15 cellular contexts compared by ENCODE assay signal in genomic region chr11:19234428-19234827, GRCh38. TPM values are rescaled to one million over a fixed set of nuclear protein-coding genes. Genes with fewer than 3 reads are reported as not detected.
DNase-seq lines count a peak whose midpoint lies in the region; ATAC-seq, FAIRE-seq and TF ChIP-seq lines count a peak whose summit lies in the region.
"Had no signal": no experiment of that assay in that cellular context is flagged by ENCODE, and none has a peak within 500 bp of the region (broad histone marks: within the 10 kb centered on the region; RNA-seq: fewer than 3 reads in every experiment).

No MANE protein-coding gene starts in this region.

- TF ChIP-seq EP300 in K562 (IDR thresholded peaks at IDR 0.05; ENCODE audit: low read length), result no peak

- H3K9me3 Mint-ChIP-seq in nephron (no peaks in the 10 kb centered on the region), type B pancreatic cell (no peaks in the 10 kb centered on the region), nephron progenitor cell (no peaks in the 10 kb centered on the region)
- H3K9me3 Mint-ChIP-seq: CD8-positive, alpha-beta memory T cell had no signal

- CTCF ChIA-PET in K562 (lab: Yijun Ruan, JAX; ENCODE audit: low intra/inter-chr PET ratio), result no interaction called here

- 0 out of 2 replicates have a peak, but pooled peaks have one; percentile 38 for TF ChIP-seq POLR2A in K562 (conservative IDR thresholded peaks at IDR 0.05)

- H3K27ac ChIP-seq in cardiac muscle cell (peak overlapping the region; percentile 11), K562 (ENCODE audit: extremely low read depth, low read depth, low read length) (no peak overlapping the region)
- H3K27ac ChIP-seq: BLaER1 had no signal

- H3K27me3 Mint-ChIP-seq in nephron (ENCODE audit: low read depth) (no peaks in the 10 kb centered on the region), type B pancreatic cell (no peaks in the 10 kb centered on the region), nephron progenitor cell (ENCODE audit: low read depth, poor library complexity) (peaks cover 8% of the 10 kb centered on the region)

- H3K27me3 ChIP-seq in cardiac muscle cell, result no peaks in the 10 kb centered on the region
- no peaks in the 10 kb centered on the region for H3K27me3 ChIP-seq in K562 (ENCODE audit: control insufficient read depth in 2 of 2, insufficient read depth in 2 of 2, low read length in 2 of 2)
- H3K27me3 ChIP-seq: BLaER1 had no signal

- intact Hi-C loops in cardiac septum (cut with DNase I), result no loop called here
- intact Hi-C loops in K562 (cut with micrococcal nuclease), result no loop called here

- no peak for ATAC-seq in K562
- no peak for ATAC-seq in HG03025 (IDR thresholded peaks at IDR 0.05; ENCODE audit: low FRiP score, unreplicated experiment)

- H3K4me3 ChIP-seq in cardiac muscle cell (no peak overlapping the region), K562 (no peak overlapping the region)
- H3K4me3 ChIP-seq: BLaER1 had no signal

- H3K4me1 Mint-ChIP-seq in nephron (peaks cover 60% of the 10 kb centered on the region), type B pancreatic cell (ENCODE audit: unreplicated experiment) (peaks cover 6% of the 10 kb centered on the region), nephron progenitor cell (peaks cover 10% of the 10 kb centered on the region)

- TF ChIP-seq RAD21 in K562 (CRISPR knock-in tag; conservative IDR thresholded peaks at IDR 0.05 in 1 of 2, IDR thresholded peaks at IDR 0.05 in 1 of 2), result no peak

- peaks cover 18% of the 10 kb centered on the region for H3K4me1 ChIP-seq in cardiac muscle cell (ENCODE audit: low read depth)
- H3K4me1 ChIP-seq in K562 (replicated peaks in 1 of 2; ENCODE audit: control insufficient read depth in 2 of 2, insufficient read depth in 2 of 2, low read length in 2 of 2), result peaks cover 0 to 4% of the 10 kb centered on the region in 2 experiments; a peak in 1 of 5 replicates

- WGBS in K562 (ENCODE audit: insufficient coverage, low coverage, missing lambda C conversion rate), result 94% methylated on average over 4 of the region's 4 CpGs

- no peak overlapping the region for H3K9ac ChIP-seq in K562 (ENCODE audit: insufficient read depth in 1 of 2, low read depth in 2 of 2, low read length in 2 of 2)
- H3K9ac ChIP-seq: BLaER1 had no signal

- H3K79me2 ChIP-seq in K562 (ENCODE audit: control insufficient read depth, insufficient read depth, low read length), result peaks cover 18% of the 10 kb centered on the region

- H3K9me3 ChIP-seq in cardiac muscle cell (ENCODE audit: low read depth) (no peaks in the 10 kb centered on the region), K562 (replicated peaks; ENCODE audit: control insufficient read depth, insufficient read depth, low read depth, low read length) (no peaks in the 10 kb centered on the region)
- H3K9me3 ChIP-seq: BLaER1 had no signal

- in situ Hi-C loops in K562 (cut with MboI), result no loop called here

- no peaks in the 10 kb centered on the region for H4K20me1 ChIP-seq in K562 (replicated peaks; ENCODE audit: control insufficient read depth, insufficient read depth, low read length)
- H4K20me1 ChIP-seq: BLaER1 had no signal

- no peak for DNase-seq in cardiac muscle cell (ENCODE audit: low read depth in 1 of 2, low spot score in 1 of 2)
- no peak for DNase-seq in cardiac septum (ENCODE audit: low spot score)
- no peak for DNase-seq in K562 (ENCODE audit: extremely low read depth in 1 of 4, low spot score in 3 of 4)
- no peak for DNase-seq in type B pancreatic cell (ENCODE audit: extremely low spot score, unreplicated experiment)
- no peak for DNase-seq in nephron progenitor cell
- DNase-seq: 8988T; AML-193; CD8-positive, alpha-beta memory T cell; HCEC 1CT had no signal

- POLR2A ChIA-PET in K562 (lab: Yijun Ruan, JAX), result interaction anchor here (1.2 kb wide), 1 partner anchor 10 kb away, joined by 5 read pairs; no protein-coding TSS in a partner anchor

- H2AFZ ChIP-seq in K562 (ENCODE audit: low read depth, low read length), result no peak overlapping the region

- peak overlapping the region in 1 of 3 experiments; percentile 65 for H3K4me3 Mint-ChIP-seq in nephron
- no peak overlapping the region for H3K4me3 Mint-ChIP-seq in type B pancreatic cell
- H3K4me3 Mint-ChIP-seq in nephron progenitor cell, result no peak overlapping the region
- H3K4me3 Mint-ChIP-seq: CD8-positive, alpha-beta memory T cell had no signal

- H3K4me2 ChIP-seq in K562 (ENCODE audit: insufficient read depth, low read length), result no peak overlapping the region
- H3K4me2 ChIP-seq: BLaER1 had no signal

- H3K27ac Mint-ChIP-seq in nephron, result peak overlapping the region in 2 of 3 experiments; percentile 19 to 38
- no peak overlapping the region for H3K27ac Mint-ChIP-seq in type B pancreatic cell
- H3K27ac Mint-ChIP-seq in nephron progenitor cell, result no peak overlapping the region
- H3K27ac Mint-ChIP-seq: CD8-positive, alpha-beta memory T cell had no signal

- no TSS peak for BruUV-seq in K562 (replicated peaks; lab: Mats Ljungman, UMichigan)

- H3K9me1 ChIP-seq in K562 (ENCODE audit: control insufficient read depth, insufficient read depth, low read length), result no peaks in the 10 kb centered on the region

- H3K36me3 Mint-ChIP-seq in nephron (ENCODE audit: low read depth) (peaks cover 42% of the 10 kb centered on the region), type B pancreatic cell (peaks cover 36% of the 10 kb centered on the region), nephron progenitor cell (ENCODE audit: low read depth) (peaks cover 44% of the 10 kb centered on the region)
- H3K36me3 Mint-ChIP-seq: CD8-positive, alpha-beta memory T cell had no signal

- FAIRE-seq in K562 (lab: Jason Lieb, UNC), result no peak
- FAIRE-seq: GM18507 had no signal

- no peak for TF ChIP-seq CTCF in cardiac muscle cell (IDR thresholded peaks at IDR 0.05; ENCODE audit: low read depth, low read length)
- no peak for TF ChIP-seq CTCF in K562 (IDR thresholded peaks at IDR 0.05 in 2 of 3, conservative IDR thresholded peaks at IDR 0.05 in 1 of 3; ENCODE audit: insufficient read depth in 2 of 3, low read depth in 1 of 3, low read length in 3 of 3)
- TF ChIP-seq CTCF in nephron (IDR thresholded peaks at IDR 0.05; ENCODE audit: unreplicated experiment in 3 of 3), result no peak
- no peak for TF ChIP-seq CTCF in type B pancreatic cell (conservative IDR thresholded peaks at IDR 0.05)
- no peak for TF ChIP-seq CTCF in nephron progenitor cell (IDR thresholded peaks at IDR 0.05)

- H3K36me3 ChIP-seq in cardiac muscle cell (peaks cover 18% of the 10 kb centered on the region), K562 (ENCODE audit: control insufficient read depth, insufficient read depth, low read length) (peaks cover 94% of the 10 kb centered on the region)

TF ChIP-seq in K562, 482 proteins besides CTCF, POLR2A, EP300 and RAD21 (continues in another document):
- TF ChIP-seq POLR2AphosphoS2 (IDR thresholded peaks at IDR 0.05; ENCODE audit: low read length), result 0 out of 2 replicates have a peak, but pooled peaks have one; percentile 51

RNA-seq across cellular contexts. Expression of gene E2F8, which starts 6.3 kb away (rescaled TPM):
- 5.2 and 11.2 TPM in 2 replicates for total RNA-seq in cardiac muscle cell
- polyA plus RNA-seq in cardiac muscle cell, result 5.8 and 9.6 TPM in 2 replicates
- 4.5 TPM for total RNA-seq in cardiac septum
- total RNA-seq in K562 (2011; cell fraction: chromatin; rRNA removed; ENCODE audit: low replicate concordance), result 34.6 and 59.6 TPM in 2 replicates
- total RNA-seq in K562 (2011; cell fraction: nucleolus; rRNA removed), result 16.7 and 20.3 TPM in 2 replicates
- 18.7 and 23.2 TPM in 2 replicates for total RNA-seq in K562 (2011; cell fraction: nucleoplasm; rRNA removed)
- total RNA-seq in K562 (2014; rRNA removed), result 6.9 and 9.3 TPM in 2 replicates
- 11.9 and 13.8 TPM in 2 replicates for total RNA-seq in K562 (2014; rRNA removed; fragmentation: Illumina TruSeq; extraction: Trizol)
- total RNA-seq in K562 (2015; rRNA removed; fragmentation: Illumina TruSeq; extraction: Trizol), result 14.0 and 15.1 TPM in 2 replicates
- total RNA-seq in K562 (2021), result 16.1 and 17.6 TPM in 2 replicates
- polyA plus RNA-seq in K562 (2011; rRNA removed), result 12.1 and 14.5 TPM in 2 replicates
- polyA plus RNA-seq in K562 (2011; cell fraction: cytosol; rRNA removed), result 9.8 and 10.3 TPM in 2 replicates
- 41.0 and 43.5 TPM in 2 replicates for polyA plus RNA-seq in K562 (2011; cell fraction: nucleus; rRNA removed)
- 9.1 and 9.3 TPM in 2 replicates for polyA plus RNA-seq in K562 (2012)
- polyA plus RNA-seq in K562 (2014; fragmentation: Illumina TruSeq; extraction: Trizol), result 23.0 and 23.6 TPM in 2 replicates
- 10 to 100 TPM in 1 of 2 experiments, 1 to 10 TPM in 1; 7.2 to 11.1 TPM for polyA plus RNA-seq in K562 (2014; fragmentation: Nextera tagmentation; extraction: Ambion mirVana)
- polyA plus RNA-seq in K562 (2014; rRNA removed), result 11.1 and 13.1 TPM in 2 replicates
- polyA minus RNA-seq in K562 (2011; rRNA and poly(A)+ RNA removed), result 15.2 and 18.6 TPM in 2 replicates
- polyA minus RNA-seq in K562 (2011; cell fraction: cytosol; rRNA and poly(A)+ RNA removed), result 5.3 and 8.3 TPM in 2 replicates
- 42.8 and 53.8 TPM in 2 replicates for polyA minus RNA-seq in K562 (2011; cell fraction: nucleus; rRNA and poly(A)+ RNA removed)
- 4.3 and 12.2 TPM in 2 replicates for total RNA-seq in type B pancreatic cell (ENCODE audit: low replicate concordance)

RNA-seq across cellular contexts. Expression of gene CSRP3, which starts 32.6 kb away (rescaled TPM):
- 337 and 592 TPM in 2 replicates for total RNA-seq in cardiac muscle cell
- 606 and 869 TPM in 2 replicates for polyA plus RNA-seq in cardiac muscle cell
- total RNA-seq in cardiac septum, result 2,895 TPM
- not detected in 2 replicates for total RNA-seq in K562 (2011; cell fraction: chromatin; rRNA removed; ENCODE audit: low replicate concordance)
- total RNA-seq in K562 (2011; cell fraction: nucleolus; rRNA removed), result not detected in 2 replicates
- total RNA-seq in K562 (2011; cell fraction: nucleoplasm; rRNA removed), result not detected in 2 replicates
- total RNA-seq in K562 (2014; rRNA removed), result not detected in 2 replicates
- not detected in 2 replicates for total RNA-seq in K562 (2014; rRNA removed; fragmentation: Illumina TruSeq; extraction: Trizol)
- total RNA-seq in K562 (2015; rRNA removed; fragmentation: Illumina TruSeq; extraction: Trizol), result 0.14 TPM in 1 of 2 replicates, not detected in the other
- not detected in 2 replicates for total RNA-seq in K562 (2021)
- polyA plus RNA-seq in K562 (2011; rRNA removed), result not detected in 2 replicates
- polyA plus RNA-seq in K562 (2011; cell fraction: cytosol; rRNA removed), result not detected in 2 replicates
- polyA plus RNA-seq in K562 (2011; cell fraction: nucleus; rRNA removed), result not detected in 2 replicates
- 0.28 TPM in 1 of 2 replicates, not detected in the other for polyA plus RNA-seq in K562 (2012)
- polyA plus RNA-seq in K562 (2014; fragmentation: Illumina TruSeq; extraction: Trizol), result not detected in 2 replicates
- polyA plus RNA-seq in K562 (2014; fragmentation: Nextera tagmentation; extraction: Ambion mirVana), result not detected
- not detected in 2 replicates for polyA plus RNA-seq in K562 (2014; rRNA removed)
- polyA minus RNA-seq in K562 (2011; rRNA and poly(A)+ RNA removed), result not detected in 2 replicates
- polyA minus RNA-seq in K562 (2011; cell fraction: cytosol; rRNA and poly(A)+ RNA removed), result not detected in 2 replicates
- not detected in 2 replicates for polyA minus RNA-seq in K562 (2011; cell fraction: nucleus; rRNA and poly(A)+ RNA removed)
- total RNA-seq in type B pancreatic cell (ENCODE audit: low replicate concordance), result not detected in 2 replicates
- total RNA-seq: CD8-positive, alpha-beta memory T cell; Daoy; H4 had no signal
- polyA plus RNA-seq: CD8-positive, alpha-beta memory T cell had no signal

Comparison
In these comparisons a context has a peak if more than half of its experiments do, and no peak if none do; other contexts are left out.
1. H3K27ac Mint-ChIP-seq: peak in nephron (2 of 3); none in type B pancreatic cell (single experiment) and nephron progenitor cell (single experiment).
2. RNA of gene CSRP3, which starts 32.6 kb away (total RNA-seq): 2,895 TPM in cardiac septum (single experiment) and 337 to 592 TPM in cardiac muscle cell; 0.14 TPM in K562 and not detected in type B pancreatic cell; every median in the first group is over 100 times any median in the second.